ENCODE assay signal across 14 cellular contexts in the genomic region with DNA sequence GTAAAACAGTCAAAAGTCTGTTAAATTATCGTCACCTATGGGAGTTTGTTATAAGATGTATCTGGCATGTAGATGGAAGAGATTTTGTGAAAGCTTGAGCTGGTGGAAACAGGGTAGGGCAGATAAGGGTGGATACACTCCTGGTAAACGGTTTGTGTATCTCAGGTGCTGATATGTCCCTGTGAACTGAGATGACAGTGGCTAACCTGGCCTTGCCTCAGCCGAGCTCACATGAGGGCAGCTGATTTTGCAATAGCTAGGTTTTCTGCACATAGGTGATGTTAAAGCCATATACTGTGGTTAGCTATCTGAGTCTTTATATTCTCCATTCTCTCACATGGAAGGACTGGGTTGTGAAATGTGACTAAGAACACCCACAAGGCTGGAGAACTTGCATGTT.
DNase-seq lines count a peak whose midpoint lies in the region; ATAC-seq and TF ChIP-seq lines count a peak whose summit lies in the region.
"Had no signal": no experiment of that assay in that cellular context is flagged by ENCODE, and none has a peak within 500 bp of the region (broad histone marks: within the 10 kb centered on the region; RNA-seq: fewer than 3 reads in every experiment).

No MANE protein-coding gene starts in this region.

- H3K9me3 ChIP-seq in heart left ventricle (no peaks in the 10 kb centered on the region), IMR-90 (ENCODE audit: control insufficient read depth, insufficient read depth, low read length) (no peaks in the 10 kb centered on the region), right atrium auricular region (no peaks in the 10 kb centered on the region)
- H3K9me3 ChIP-seq: HAP-1 had no signal

- no peaks in the 10 kb centered on the region; a peak in 2 of 4 replicates for H3K79me1 ChIP-seq in IMR-90 (ENCODE audit: low read depth in 1 of 2, low read length in 2 of 2)

- H2BK120ac ChIP-seq in IMR-90 (ENCODE audit: low read depth, low read length): no peak overlapping the region

- no peak overlapping the region for H3K23ac ChIP-seq in IMR-90 (ENCODE audit: low read depth, low read length)

- H3K4me3 ChIP-seq in heart left ventricle (no peak overlapping the region), IMR-90 (ENCODE audit: insufficient read depth, low read depth, low read length) (no peak overlapping the region), right atrium auricular region (no peak overlapping the region)
- H3K4me3 ChIP-seq: BLaER1 treated with 17β-estradiol and CSF1 and Interleukin-3, amounts not matched to agents 10 nM and 100 nM; HAP-1 had no signal

- POLR2A ChIA-PET in IMR-90 (lab: Charles Lee; ENCODE audit: unreplicated experiment): no interaction called here

- no peak overlapping the region for H2AFZ ChIP-seq in IMR-90 (replicated peaks; ENCODE audit: low read length, poor library complexity)

- H3K4ac ChIP-seq in IMR-90 (ENCODE audit: low read depth, low read length): no peak overlapping the region

- no TSS peak for BruUV-seq in IMR-90 (replicated peaks; lab: Mats Ljungman, UMichigan)

- no peak overlapping the region for H2AK9ac ChIP-seq in IMR-90 (replicated peaks; ENCODE audit: low read depth, low read length, poor library complexity)

- H3K27ac ChIP-seq in heart left ventricle: peak overlapping the region in 7 of 12 donors; percentile 1 to 76 (median 50)
- no peak overlapping the region for H3K27ac ChIP-seq in IMR-90 (ENCODE audit: insufficient read depth, low read length)
- peak overlapping the region in 1 of 2 donors; percentile 55 for H3K27ac ChIP-seq in right atrium auricular region
- H3K27ac ChIP-seq: BLaER1 treated with 17β-estradiol and CSF1 and Interleukin-3, amounts not matched to agents 10 nM and 100 nM had no signal

- H3K36me3 Mint-ChIP-seq in CD14-positive monocyte: no peaks in the 10 kb centered on the region

- no peak overlapping the region for H3K4me3 Mint-ChIP-seq in CD14-positive monocyte
- H3K4me3 Mint-ChIP-seq: CD4-positive, alpha-beta T cell had no signal

- H4K5ac ChIP-seq in IMR-90 (ENCODE audit: low read depth, low read length): peak overlapping the region; percentile 42; the same call in 1 of the 2 replicates

- 0 out of 4 replicates have a peak overlapping the region, but pooled peaks of 1 of the 2 experiments have one; percentile 18 for H4K8ac ChIP-seq in IMR-90 (ENCODE audit: low read depth in 2 of 2, low read length in 2 of 2)

- H3K56ac ChIP-seq in IMR-90 (ENCODE audit: extremely low read depth, insufficient read depth, low read length): no peak overlapping the region

- no peak overlapping the region for H3K4me2 ChIP-seq in IMR-90 (ENCODE audit: low read depth, low read length)
- H3K4me2 ChIP-seq: BLaER1 treated with 17β-estradiol and CSF1 and Interleukin-3, amounts not matched to agents 10 nM and 100 nM had no signal

- WGBS in heart left ventricle, 4 donors: 41 to 51% (median 44%) methylated on average over 3 of the region's 3 CpGs
- 50% methylated on average over 1 of the region's 3 CpGs; no CpG with 5 or more reads in 1 of the 2 experiments for WGBS in IMR-90 (ENCODE audit: extremely low coverage in 2 of 2, insufficient read length in 1 of 2), 2 experiments

- dilution Hi-C loops in IMR-90 (cut with HindIII; ENCODE audit: low sequenced_read_pairs, unreplicated experiment): no loop called here

- H4K91ac ChIP-seq in IMR-90 (ENCODE audit: insufficient read depth, low read depth, low read length): no peak overlapping the region

- no peak overlapping the region for H2BK15ac ChIP-seq in IMR-90 (ENCODE audit: low read depth, low read length)

- H3K36me3 ChIP-seq in heart left ventricle (peaks cover 0 to 17% (median 0%) of the 10 kb centered on the region in 9 donors), IMR-90 (ENCODE audit: control insufficient read depth, insufficient read depth, low read length) (no peaks in the 10 kb centered on the region), right atrium auricular region (no peaks in the 10 kb centered on the region)
- H3K36me3 ChIP-seq: HAP-1 had no signal

- TF ChIP-seq RAD21 in IMR-90 (IDR thresholded peaks at IDR 0.05; ENCODE audit: low read length): no peak

- H3K4me1 ChIP-seq in heart left ventricle: peaks cover 0 to 74% (median 23%) of the 10 kb centered on the region in 12 donors
- H3K4me1 ChIP-seq in IMR-90 (ENCODE audit: control insufficient read depth, insufficient read depth, low read length): peaks cover 5% of the 10 kb centered on the region
- H3K4me1 ChIP-seq in right atrium auricular region: peaks cover 0 to 29% of the 10 kb centered on the region in 2 donors
- H3K4me1 ChIP-seq: HAP-1 had no signal

- no peaks in the 10 kb centered on the region for H3K4me1 Mint-ChIP-seq in CD14-positive monocyte

- ATAC-seq in heart left ventricle (no peak), left cardiac atrium (no peak), IMR-90 (ENCODE audit: low read depth) (no peak)
- ATAC-seq: HepG2 had no signal

- H3K18ac ChIP-seq in IMR-90 (ENCODE audit: low read depth, low read length): no peak overlapping the region

- H2AK5ac ChIP-seq in IMR-90 (ENCODE audit: low read depth, low read length): no peak overlapping the region

- no peak overlapping the region for H3K9ac ChIP-seq in IMR-90 (ENCODE audit: low read depth, low read length)
- H3K9ac ChIP-seq: BLaER1 treated with 17β-estradiol and CSF1 and Interleukin-3, amounts not matched to agents 10 nM and 100 nM had no signal

- no peak overlapping the region for H2BK5ac ChIP-seq in IMR-90 (ENCODE audit: low read depth, low read length, poor library complexity, severe bottlenecking)

- TF ChIP-seq POLR2A in heart left ventricle (IDR thresholded peaks at IDR 0.05) (no peak), IMR-90 (IDR thresholded peaks at IDR 0.05; ENCODE audit: low read depth, low read length) (no peak)

- H3K14ac ChIP-seq in IMR-90 (replicated peaks; ENCODE audit: low read depth, low read length): 0 out of 2 replicates have a peak overlapping the region, but pooled peaks have one; percentile 1

- no peak for TF ChIP-seq CTCF in heart left ventricle (IDR thresholded peaks at IDR 0.05)
- TF ChIP-seq CTCF in IMR-90 (conservative IDR thresholded peaks at IDR 0.05; ENCODE audit: low read depth, low read length): no peak
- TF ChIP-seq CTCF in right atrium auricular region (IDR thresholded peaks at IDR 0.05): no peak
- no peak for TF ChIP-seq CTCF in CD14-positive monocyte (IDR thresholded peaks at IDR 0.05)

- peaks cover 2 to 20% (median 7%) of the 10 kb centered on the region in 7 donors for H3K9me3 Mint-ChIP-seq in CD14-positive monocyte
- H3K9me3 Mint-ChIP-seq: CD4-positive, alpha-beta T cell had no signal

- CTCF ChIA-PET in IMR-90 (lab: Yijun Ruan, JAX): no interaction called here

- no peak for DNase-seq in heart left ventricle
- no peak for DNase-seq in left cardiac atrium
- DNase-seq in IMR-90: peak; percentile 35
- DNase-seq in right atrium auricular region (ENCODE audit: low spot score): peak; percentile 9
- no peak for DNase-seq in OCI-M2 (lab: John Stamatoyannopoulos, UW; ENCODE audit: unreplicated experiment)
- DNase-seq in CD14-positive monocyte (ENCODE audit: low spot score): no peak
- no peak for DNase-seq in mesenteric fat pad (ENCODE audit: low spot score)
- DNase-seq: ACHN; Calu3; CD4-positive, alpha-beta T cell; DMS 273 treated with DMSO at 0.1 percent for 48 hours had no signal

- no peak overlapping the region for H3K27ac Mint-ChIP-seq in CD14-positive monocyte
- H3K27ac Mint-ChIP-seq: CD4-positive, alpha-beta T cell had no signal

- peaks cover 8% of the 10 kb centered on the region for H3K9me1 ChIP-seq in IMR-90 (ENCODE audit: insufficient read depth, low read length)

- H3K27me3 ChIP-seq in heart left ventricle: no peaks in the 10 kb centered on the region
- no peaks in the 10 kb centered on the region for H3K27me3 ChIP-seq in IMR-90 (ENCODE audit: control insufficient read depth, insufficient read depth, low read length)
- H3K27me3 ChIP-seq in right atrium auricular region: no peaks in the 10 kb centered on the region
- H3K27me3 ChIP-seq: BLaER1 treated with 17β-estradiol and CSF1 and Interleukin-3, amounts not matched to agents 10 nM and 100 nM had no signal

- H3K27me3 Mint-ChIP-seq in CD14-positive monocyte (ENCODE audit: low read depth in 3 of 3): peaks cover 0 to 2% (median 0%) of the 10 kb centered on the region in 3 donors

- no peak overlapping the region for H2BK20ac ChIP-seq in IMR-90 (ENCODE audit: low read depth, low read length)

- no peaks in the 10 kb centered on the region for H4K20me1 ChIP-seq in IMR-90 (ENCODE audit: insufficient read depth, low read length)
- H4K20me1 ChIP-seq: BLaER1 treated with 17β-estradiol and CSF1 and Interleukin-3, amounts not matched to agents 10 nM and 100 nM had no signal

- intact Hi-C loops in heart left ventricle (cut with DNase I) (loop anchor here in 2 of 10 donors (10.0 kb wide), 2 partner anchors 59 to 61 kb away; no protein-coding TSS in a partner anchor), left cardiac atrium (cut with DNase I) (no loop called here), IMR-90 (cut with micrococcal nuclease) (no loop called here), CD14-positive monocyte (cut with micrococcal nuclease) (no loop called here)

- in situ Hi-C loops in IMR-90 (cut with MboI; ENCODE audit: low sequenced_read_pairs): no loop called here

TF ChIP-seq in IMR-90, 13 proteins besides CTCF, POLR2A, EP300 and RAD21:
- TF ChIP-seq CEBPB (IDR thresholded peaks at IDR 0.05; ENCODE audit: low read depth, low read length) (peak; percentile 33; the same call in 1 of the 2 replicates), MXI1 (IDR thresholded peaks at IDR 0.05; ENCODE audit: borderline replicate concordance, low read depth, low read length) (no peak)

Comparison
In these comparisons a context has a peak if more than half of its experiments do, and no peak if none do; other contexts are left out.
1. DNase-seq: peak in IMR-90 (single experiment) and right atrium auricular region (single experiment); none in heart left ventricle (0 of 5), left cardiac atrium (single experiment), OCI-M2 (single experiment), CD14-positive monocyte (single experiment) and mesenteric fat pad (single experiment).